In the genomic region with DNA sequence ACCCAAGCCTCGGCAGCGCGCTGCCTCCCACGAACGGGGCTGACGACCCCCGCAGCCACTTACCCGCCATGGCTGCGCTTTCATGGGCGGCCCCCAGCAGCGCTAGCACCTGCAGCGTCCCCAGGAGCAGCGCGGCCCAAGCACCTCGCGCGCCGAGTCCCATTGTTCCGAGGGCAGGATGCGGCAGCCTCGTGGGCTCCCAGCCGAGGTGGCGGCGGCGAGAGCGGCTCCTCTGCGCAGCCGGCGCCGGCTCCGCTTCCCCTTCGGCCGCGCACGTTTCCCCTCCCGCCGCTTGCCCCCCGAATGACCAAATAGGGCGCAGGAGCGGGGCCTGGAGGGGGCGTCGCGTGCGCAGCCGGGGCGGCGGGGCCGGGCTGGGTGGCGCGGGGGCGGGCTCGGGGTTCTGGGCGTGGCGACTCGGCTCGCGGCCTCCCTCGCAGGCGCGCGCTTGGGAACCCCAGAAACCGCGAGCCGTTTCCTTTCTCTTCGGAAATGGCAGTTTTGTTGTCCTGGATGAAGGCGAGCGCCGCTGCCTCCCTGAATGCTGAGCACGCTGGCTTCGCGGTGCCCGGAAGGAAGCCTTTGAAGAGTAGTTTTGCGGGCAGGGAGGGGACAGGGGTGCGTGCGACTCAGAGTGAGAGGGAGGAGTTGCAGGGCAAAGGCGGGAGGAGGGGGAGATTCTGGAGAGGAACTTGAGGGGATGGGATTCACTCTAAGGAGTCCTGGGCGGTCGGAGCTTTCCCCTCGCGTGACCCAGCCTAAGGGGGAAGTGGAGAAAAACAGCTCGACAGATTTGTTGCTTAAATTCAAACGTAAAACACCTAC, we compare ENCODE assay signal across 8 cellular contexts. TPM values are rescaled to one million over a fixed set of nuclear protein-coding genes. Genes with fewer than 3 reads are reported as not detected.
DNase-seq lines count a peak whose midpoint lies in the region; ATAC-seq lines count a peak whose summit lies in the region.

Gene TMEM123 (minus strand): TSS at position 305 of the 825 bp plus-strand sequence. CDS start 142 bp downstream, at position 163.

- POLR2A ChIA-PET in activated CD4-positive, alpha-beta T cell treated with anti-CD3 and anti-CD28 coated beads, Interleukin-2, amount 10 ng/mL, durations not matched to agents 7 days and 5 days (lab: Charles Lee) = interaction anchor here (0.5 kb wide), 1 partner anchor 30 kb away, joined by 3 read pairs; no protein-coding TSS in a partner anchor

- H3K27ac Mint-ChIP-seq in activated CD4-positive, alpha-beta T cell treated with anti-CD3 and anti-CD28 coated beads, Interleukin-2, amount 10 ng/mL, durations not matched to agents 7 days and 5 days = peak within 1 kb of the TSS; percentile 97

- H3K9me3 Mint-ChIP-seq in activated CD4-positive, alpha-beta T cell treated with anti-CD3 and anti-CD28 coated beads, Interleukin-2, amount 10 ng/mL, durations not matched to agents 7 days and 5 days = peaks cover 3% of the 10 kb centered on the region

- peaks cover 76% of the 10 kb centered on the region for H3K4me1 Mint-ChIP-seq in activated CD4-positive, alpha-beta T cell treated with anti-CD3 and anti-CD28 coated beads, Interleukin-2, amount 10 ng/mL, durations not matched to agents 7 days and 5 days

- CTCF ChIA-PET in activated CD4-positive, alpha-beta T cell treated with anti-CD3 and anti-CD28 coated beads, Interleukin-2, amount 10 ng/mL, durations not matched to agents 7 days and 5 days (lab: Charles Lee) = interaction anchor here (0.9 to 2.2 kb wide), 3 partner anchors 13 to 59 kb away, joined by 3 to 9 read pairs (median 3); no protein-coding TSS in a partner anchor

- peak; percentile 86 for DNase-seq in AG08396 (ENCODE audit: low spot score)
- DNase-seq in NCI-H510A (lab: John Stamatoyannopoulos, UW) = peak; percentile 83
- DNase-seq in activated CD4-positive, alpha-beta T cell treated with anti-CD3 and anti-CD28 coated beads, Interleukin-2, amount 10 ng/mL, durations not matched to agents 7 days and 5 days = peak; percentile 96
- DNase-seq in cortex of kidney (lab: John Stamatoyannopoulos, UW) = peak; percentile 18
- DNase-seq in left lobe of liver (ENCODE audit: low spot score) = peak; percentile 89
- DNase-seq in stimulated activated CD4-positive, alpha-beta T cell treated with anti-CD3 and anti-CD28 coated beads, Interleukin-2, amount 100 ng/mL, for 48 hours = peak; percentile 79

- H3K4me3 Mint-ChIP-seq in activated CD4-positive, alpha-beta T cell treated with anti-CD3 and anti-CD28 coated beads, Interleukin-2, amount 10 ng/mL, durations not matched to agents 7 days and 5 days = peak within 1 kb of the TSS; percentile 99

- H3K36me3 Mint-ChIP-seq in activated CD4-positive, alpha-beta T cell treated with anti-CD3 and anti-CD28 coated beads, Interleukin-2, amount 10 ng/mL, durations not matched to agents 7 days and 5 days (ENCODE audit: low read depth) = peaks cover 51% of the 10 kb centered on the region

- ATAC-seq in GM18873 (IDR thresholded peaks at IDR 0.05; ENCODE audit: low FRiP score, unreplicated experiment) (peak; percentile 25), HG03135 (IDR thresholded peaks at IDR 0.05; ENCODE audit: unreplicated experiment) (peak; percentile 61), left lobe of liver (peak; percentile 79)

- no peaks in the 10 kb centered on the region for H3K27me3 Mint-ChIP-seq in activated CD4-positive, alpha-beta T cell treated with anti-CD3 and anti-CD28 coated beads, Interleukin-2, amount 10 ng/mL, durations not matched to agents 7 days and 5 days

RNA-seq across cellular contexts. Expression of gene TMEM123, which starts in this region (rescaled TPM):
- total RNA-seq in activated CD4-positive, alpha-beta T cell treated with anti-CD3 and anti-CD28 coated beads, Interleukin-2, amount 10 ng/mL, durations not matched to agents 7 days and 5 days = 100 to 1,000 TPM; 489 to 694 TPM
- total RNA-seq in left lobe of liver = 156 TPM

Comparison
In these comparisons a context has a peak if more than half of its experiments do, and no peak if none do; other contexts are left out.
1. Peak in every context shown above with its lines: DNase-seq and ATAC-seq.
2. DNase-seq: peak in every context shown above with its lines; median percentile 96 in activated CD4-positive, alpha-beta T cell treated with anti-CD3 and anti-CD28 coated beads, Interleukin-2, amount 10 ng/mL, durations not matched to agents 7 days and 5 days; 89 in left lobe of liver; 86 in AG08396; 83 in NCI-H510A; 79 in stimulated activated CD4-positive, alpha-beta T cell treated with anti-CD3 and anti-CD28 coated beads, Interleukin-2, amount 100 ng/mL, for 48 hours; 18 in cortex of kidney.
3. ATAC-seq: peak in every context shown above with its lines; median percentile 79 in left lobe of liver; 61 in HG03135; 25 in GM18873.